9 cellular contexts compared by ENCODE assay signal in the genomic region with DNA sequence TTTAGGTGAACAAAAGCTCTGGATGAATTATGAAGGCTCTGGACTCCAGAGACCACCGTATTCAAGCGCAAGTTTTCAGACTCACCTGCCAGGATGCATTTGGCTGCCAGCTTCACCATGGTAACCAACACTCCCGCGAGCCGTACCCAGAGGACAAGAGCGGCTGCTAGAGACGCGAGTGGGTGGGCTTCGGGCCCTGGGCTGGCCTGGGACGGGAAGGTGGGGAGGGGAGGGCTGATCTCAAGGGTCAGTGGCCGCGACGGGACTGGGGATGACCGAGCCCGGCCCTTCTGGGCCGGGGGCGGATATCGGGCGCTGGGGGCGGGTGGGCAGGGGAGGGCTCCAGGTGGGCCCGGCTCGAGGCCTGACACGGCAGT. TPM values are rescaled to one million over a fixed set of nuclear protein-coding genes. Genes with fewer than 3 reads are reported as not detected.
DNase-seq lines count a peak whose midpoint lies in the region; ATAC-seq and TF ChIP-seq lines count a peak whose summit lies in the region.
"Had no signal": no experiment of that assay in that cellular context is flagged by ENCODE, and none has a peak within 500 bp of the region (broad histone marks: within the 10 kb centered on the region; RNA-seq: fewer than 3 reads in every experiment).

No MANE protein-coding gene starts in this region.

- H3K27me3 Mint-ChIP-seq in HFFc6 (ENCODE audit: insufficient read depth) (peaks cover 9% of the 10 kb centered on the region; the same call in 1 of the 2 replicates), immature natural killer cell (ENCODE audit: low read depth in 3 of 3) (peaks cover 2 to 9% (median 2%) of the 10 kb centered on the region in 3 donors)

- ATAC-seq in HG03095 (IDR thresholded peaks at IDR 0.05; ENCODE audit: unreplicated experiment) = no peak

- no peaks in the 10 kb centered on the region for H3K9me3 ChIP-seq in spleen

- no peaks in the 10 kb centered on the region for H3K9me3 Mint-ChIP-seq in HFFc6
- H3K9me3 Mint-ChIP-seq in immature natural killer cell = no peaks in the 10 kb centered on the region

- H3K4me1 Mint-ChIP-seq in HFFc6 (ENCODE audit: low read depth) = peaks cover 16% of the 10 kb centered on the region
- peaks cover 18 to 19% of the 10 kb centered on the region in 2 donors for H3K4me1 Mint-ChIP-seq in immature natural killer cell

- H3K4me3 ChIP-seq in spleen = peak overlapping the region; percentile 85 to 93 (median 88)

- intact Hi-C loops in spleen (cut with DNase I; ENCODE audit: low total_unique reads) = no loop called here

- H3K36me3 ChIP-seq in spleen = peaks cover 0 to 16% (median 7%) of the 10 kb centered on the region in 6 donors

- DNase-seq in D341Med (ENCODE audit: low spot score) (peak; percentile 59), HFFc6 (no peak), RPMI8226 (peak; percentile 58), astrocyte of the hippocampus (ENCODE audit: low read depth, low spot score) (peak; percentile 51), immature natural killer cell (no peak), spleen (peak; percentile 89), UCSD-AML1 (lab: John Stamatoyannopoulos, UW; ENCODE audit: unreplicated experiment) (no peak)

- TF ChIP-seq CTCF in HFFc6 (IDR thresholded peaks at IDR 0.05) (no peak), spleen (IDR thresholded peaks at IDR 0.05 in 8 of 11, conservative IDR thresholded peaks at IDR 0.05 in 3 of 11) (no peak)

- WGBS in spleen, 5 donors = 0 to 1% (median 0%) methylated on average over 10 to 23 of the region's 23 CpGs

- H3K4me1 ChIP-seq in spleen = peaks cover 0 to 36% (median 22%) of the 10 kb centered on the region in 6 donors

- H3K4me3 Mint-ChIP-seq in HFFc6 (peak overlapping the region; percentile 91), immature natural killer cell (peak overlapping the region; percentile 88 to 98 (median 91))

- TF ChIP-seq POLR2A in spleen (IDR thresholded peaks at IDR 0.05) = no peak

- H3K27me3 ChIP-seq in spleen (replicated peaks in 1 of 7) = no peaks in the 10 kb centered on the region

- H3K36me3 Mint-ChIP-seq in HFFc6 (ENCODE audit: low read depth) (peaks cover 11% of the 10 kb centered on the region), immature natural killer cell (peaks cover 7 to 10% (median 7%) of the 10 kb centered on the region in 3 donors)

- H3K27ac ChIP-seq in spleen = peak overlapping the region; percentile 76 to 95 (median 92)

- H3K27ac Mint-ChIP-seq in HFFc6 (peak overlapping the region; percentile 71), immature natural killer cell (peak overlapping the region; percentile 88 to 98 (median 94))

RNA-seq across cellular contexts. Expression of gene IFT27, which starts 0.3 kb away (rescaled TPM):
- 10 to 100 TPM; 14.4 to 22.0 (median 17.5) TPM for total RNA-seq in HFFc6 (2021; fragmentation: NEBNext Ultra II Directional; extraction: Animal tissue kit (Norgen Biotek cat#: 25700))
- polyA plus RNA-seq in immature natural killer cell = 10 to 100 TPM; 11.5 to 18.1 (median 13.0) TPM
- total RNA-seq in spleen = 10 to 100 TPM; 12.4 to 35.4 (median 25.6) TPM
- 10 to 100 TPM; 17.5 to 23.4 (median 20.1) TPM for polyA plus RNA-seq in spleen

RNA-seq across cellular contexts. Expression of gene PVALB, which starts 41.3 kb away (rescaled TPM):
- not detected for total RNA-seq in HFFc6 (2021; fragmentation: NEBNext Ultra II Directional; extraction: Animal tissue kit (Norgen Biotek cat#: 25700))
- polyA plus RNA-seq in immature natural killer cell (not detected), spleen (1 to 10 TPM in 2 of 3 donors, under 1 TPM in 1; 0.52 to 2.8 (median 1.0) TPM)
- 1 to 10 TPM in 2 of 7 donors, under 1 TPM in 3, not detected in 2; 0.91 to 3.2 (median 0.95) TPM for total RNA-seq in spleen
- total RNA-seq: subcutaneous adipose tissue had no signal

Comparison
In these comparisons a context has a peak if more than half of its experiments do, and no peak if none do; other contexts are left out.
1. DNase-seq: peak in D341Med (single experiment), RPMI8226 (single experiment), astrocyte of the hippocampus (single experiment) and spleen (single experiment); none in HFFc6 (single experiment), immature natural killer cell (0 of 3) and UCSD-AML1 (single experiment).